25 cellular contexts compared by ENCODE assay signal in the genomic region with DNA sequence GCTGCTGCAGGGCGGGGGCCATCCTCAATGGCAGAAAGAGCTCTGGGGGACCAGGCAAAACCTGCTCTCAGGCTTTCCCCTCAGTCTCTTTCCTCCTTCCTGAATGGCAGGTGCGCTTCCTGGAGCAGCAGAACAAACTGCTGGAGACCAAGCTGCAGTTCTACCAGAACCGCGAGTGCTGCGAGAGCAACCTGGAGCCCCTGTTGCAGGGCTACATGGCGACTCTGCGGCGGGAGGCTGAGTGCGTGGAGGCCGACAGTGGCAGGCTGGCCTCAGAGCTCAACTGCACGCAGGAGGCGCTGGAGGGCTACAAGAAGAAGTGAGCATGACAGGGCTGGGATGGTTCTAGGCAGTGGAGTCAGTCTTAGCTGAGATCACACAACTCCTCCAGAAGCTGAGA. TPM values are rescaled to one million over a fixed set of nuclear protein-coding genes. Genes with fewer than 3 reads are reported as not detected.
"Had no signal": no experiment of that assay in that cellular context is flagged by ENCODE, and none has a peak within 500 bp of the region (broad histone marks: within the 10 kb centered on the region; RNA-seq: fewer than 3 reads in every experiment).

No MANE protein-coding gene starts in this region.

- H3K36me3 ChIP-seq: breast epithelium, Peyer's patch had no signal

- H3K4me1 ChIP-seq: breast epithelium, Peyer's patch had no signal

- H3K27ac ChIP-seq: Peyer's patch had no signal

- H3K27me3 Mint-ChIP-seq: activated B cell treated with CpG ODN at 0.5 μM for 24 hours; activated T-cell treated with anti-CD3 and anti-CD28 coated beads, Interleukin-2, amount 50 U/mL, for 24 hours had no signal

- DNase-seq: activated B cell treated with CpG ODN at 0.5 μM for 24 hours; activated CD4-positive, alpha-beta T cell treated with anti-CD3 and anti-CD28 coated beads for 1 hour; activated CD4-positive, alpha-beta T cell treated with anti-CD3 and anti-CD28 coated beads, Interleukin-2, amount 10 ng/mL, durations not matched to agents 24 days and 14 days; activated CD4-positive, alpha-beta T cell treated with anti-CD3 and anti-CD28 coated beads, Interleukin-2, amount 50 U/mL, for 48 hours; activated CD8-positive, alpha-beta memory T cell treated with anti-CD3 and anti-CD28 coated beads, Interleukin-2, amount 10 ng/mL, durations not matched to agents 7 days and 5 days; activated gamma-delta T cell; activated naive CD4-positive, alpha-beta T cell treated with anti-CD3 and anti-CD28 coated beads for 36 hours; activated naive CD8-positive, alpha-beta T cell treated with anti-CD3 and anti-CD28 coated beads, Interleukin-2, amount 10 ng/mL, durations not matched to agents 7 days and 5 days; activated T-cell treated with anti-CD3 and anti-CD28 coated beads, Interleukin-2, amount 50 U/mL, for 24 hours; central memory CD4-positive, alpha-beta T cell; MM.1S; NCI-H1105 treated with DMSO at 0.1 percent for 48 hours; NCI-H1436 treated with DMSO at 0.1 percent for 48 hours; NCI-H187; NCI-H2081; NCI-H510A treated with DMSO at 0.1 percent for 48 hours; NK-92 treated with Interleukin-12 subunit alpha and Interleukin-12 subunit beta, amount 100 ng/mL, for 24 hours; Peyer's patch; SHP77 treated with DMSO at 0.1 percent for 48 hours; T-helper 9 cell had no signal

- H3K9me3 ChIP-seq: Peyer's patch had no signal

- H3K27ac Mint-ChIP-seq: activated B cell treated with CpG ODN at 0.5 μM for 24 hours; activated CD4-positive, alpha-beta T cell treated with anti-CD3 and anti-CD28 coated beads, Interleukin-2, amount 10 ng/mL, durations not matched to agents 24 days and 14 days; activated CD8-positive, alpha-beta memory T cell treated with anti-CD3 and anti-CD28 coated beads, Interleukin-2, amount 10 ng/mL, durations not matched to agents 7 days and 5 days; activated naive CD4-positive, alpha-beta T cell treated with anti-CD3 and anti-CD28 coated beads for 36 hours; activated naive CD8-positive, alpha-beta T cell treated with anti-CD3 and anti-CD28 coated beads, Interleukin-2, amount 10 ng/mL, durations not matched to agents 7 days and 5 days; activated T-cell treated with anti-CD3 and anti-CD28 coated beads, Interleukin-2, amount 50 U/mL, for 24 hours; activated T-helper 1 cell treated with anti-CD3 and anti-CD28 coated beads, Interleukin-12 subunit alpha, Interleukin-12 subunit beta, Interleukin-2, Interleukin-4 antibody, amounts not matched to agents 30 ng/mL and 10 ng/mL and 1 ng/mL, durations not matched to agents 14 hours and 24 hours and 36 hours; T-helper 1 cell treated with Interleukin-12 subunit alpha and Interleukin-12 subunit beta and Interleukin-4 antibody, amounts not matched to agents 30 μg/mL and 1 μg/mL, for 36 hours had no signal

- H3K36me3 Mint-ChIP-seq: activated CD8-positive, alpha-beta memory T cell treated with anti-CD3 and anti-CD28 coated beads, Interleukin-2, amount 10 ng/mL, durations not matched to agents 7 days and 5 days; activated naive CD8-positive, alpha-beta T cell treated with anti-CD3 and anti-CD28 coated beads, Interleukin-2, amount 10 ng/mL, durations not matched to agents 7 days and 5 days had no signal

- H3K4me1 Mint-ChIP-seq: activated B cell treated with CpG ODN at 0.5 μM for 24 hours; activated CD4-positive, alpha-beta T cell treated with anti-CD3 and anti-CD28 coated beads, Interleukin-2, amount 10 ng/mL, durations not matched to agents 24 days and 14 days; activated naive CD8-positive, alpha-beta T cell treated with anti-CD3 and anti-CD28 coated beads, Interleukin-2, amount 10 ng/mL, durations not matched to agents 7 days and 5 days had no signal

- H3K27me3 ChIP-seq: breast epithelium, Peyer's patch had no signal

- ATAC-seq: activated CD8-positive, alpha-beta memory T cell treated with anti-CD3 and anti-CD28 coated beads, Interleukin-2, amount 10 ng/mL, durations not matched to agents 7 days and 5 days had no signal

- H3K4me3 Mint-ChIP-seq: activated B cell treated with CpG ODN at 0.5 μM for 24 hours; activated CD4-positive, alpha-beta T cell treated with anti-CD3 and anti-CD28 coated beads, Interleukin-2, amount 10 ng/mL, durations not matched to agents 24 days and 14 days; activated CD8-positive, alpha-beta memory T cell treated with anti-CD3 and anti-CD28 coated beads, Interleukin-2, amount 10 ng/mL, durations not matched to agents 7 days and 5 days; activated naive CD4-positive, alpha-beta T cell treated with anti-CD3 and anti-CD28 coated beads for 36 hours; activated naive CD8-positive, alpha-beta T cell treated with anti-CD3 and anti-CD28 coated beads, Interleukin-2, amount 10 ng/mL, durations not matched to agents 7 days and 5 days; activated T-cell treated with anti-CD3 and anti-CD28 coated beads, Interleukin-2, amount 50 U/mL, for 24 hours; activated T-helper 1 cell treated with anti-CD3 and anti-CD28 coated beads, Interleukin-12 subunit alpha, Interleukin-12 subunit beta, Interleukin-2, Interleukin-4 antibody, amounts not matched to agents 30 ng/mL and 10 ng/mL and 1 ng/mL, durations not matched to agents 14 hours and 24 hours and 36 hours; T-helper 1 cell treated with Interleukin-12 subunit alpha and Interleukin-12 subunit beta and Interleukin-4 antibody, amounts not matched to agents 30 μg/mL and 1 μg/mL, for 36 hours had no signal

- H3K9me3 Mint-ChIP-seq: activated B cell treated with CpG ODN at 0.5 μM for 24 hours; activated CD4-positive, alpha-beta T cell treated with anti-CD3 and anti-CD28 coated beads, Interleukin-2, amount 10 ng/mL, durations not matched to agents 24 days and 14 days; activated naive CD4-positive, alpha-beta T cell treated with anti-CD3 and anti-CD28 coated beads for 36 hours; activated naive CD8-positive, alpha-beta T cell treated with anti-CD3 and anti-CD28 coated beads, Interleukin-2, amount 10 ng/mL, durations not matched to agents 7 days and 5 days; activated T-cell treated with anti-CD3 and anti-CD28 coated beads, Interleukin-2, amount 50 U/mL, for 24 hours; activated T-helper 1 cell treated with anti-CD3 and anti-CD28 coated beads, Interleukin-12 subunit alpha, Interleukin-12 subunit beta, Interleukin-2, Interleukin-4 antibody, amounts not matched to agents 30 ng/mL and 10 ng/mL and 1 ng/mL, durations not matched to agents 14 hours and 24 hours and 36 hours; T-helper 1 cell treated with Interleukin-12 subunit alpha and Interleukin-12 subunit beta and Interleukin-4 antibody, amounts not matched to agents 30 μg/mL and 1 μg/mL, for 36 hours had no signal

- H3K4me3 ChIP-seq: breast epithelium, Peyer's patch had no signal

RNA-seq across cellular contexts. Expression of gene KRT83, which starts 22.9 kb away (rescaled TPM):
- total RNA-seq: activated B cell treated with CpG ODN at 0.5 μM for 24 hours; activated CD4-positive, alpha-beta T cell treated with anti-CD3 and anti-CD28 coated beads, Interleukin-2, amount 10 ng/mL, durations not matched to agents 24 days and 14 days; activated CD8-positive, alpha-beta memory T cell treated with anti-CD3 and anti-CD28 coated beads, Interleukin-2, amount 10 ng/mL, durations not matched to agents 7 days and 5 days; activated naive CD4-positive, alpha-beta T cell treated with anti-CD3 and anti-CD28 coated beads for 36 hours; activated naive CD8-positive, alpha-beta T cell treated with anti-CD3 and anti-CD28 coated beads, Interleukin-2, amount 10 ng/mL, durations not matched to agents 7 days and 5 days; activated T-helper 1 cell treated with anti-CD3 and anti-CD28 coated beads, Interleukin-12 subunit alpha, Interleukin-12 subunit beta, Interleukin-2, Interleukin-4 antibody, amounts not matched to agents 30 ng/mL and 10 ng/mL and 1 ng/mL, durations not matched to agents 14 hours and 24 hours and 36 hours; aorta; Peyer's patch; SK-MEL-5 had no signal
- polyA plus RNA-seq: aorta had no signal

RNA-seq across cellular contexts. Expression of gene KRT85, which starts 23.2 kb away (rescaled TPM):
- total RNA-seq: activated B cell treated with CpG ODN at 0.5 μM for 24 hours; activated CD4-positive, alpha-beta T cell treated with anti-CD3 and anti-CD28 coated beads, Interleukin-2, amount 10 ng/mL, durations not matched to agents 24 days and 14 days; activated CD8-positive, alpha-beta memory T cell treated with anti-CD3 and anti-CD28 coated beads, Interleukin-2, amount 10 ng/mL, durations not matched to agents 7 days and 5 days; activated naive CD4-positive, alpha-beta T cell treated with anti-CD3 and anti-CD28 coated beads for 36 hours; activated naive CD8-positive, alpha-beta T cell treated with anti-CD3 and anti-CD28 coated beads, Interleukin-2, amount 10 ng/mL, durations not matched to agents 7 days and 5 days; activated T-helper 1 cell treated with anti-CD3 and anti-CD28 coated beads, Interleukin-12 subunit alpha, Interleukin-12 subunit beta, Interleukin-2, Interleukin-4 antibody, amounts not matched to agents 30 ng/mL and 10 ng/mL and 1 ng/mL, durations not matched to agents 14 hours and 24 hours and 36 hours; aorta; breast epithelium; Peyer's patch; SK-MEL-5 had no signal
- polyA plus RNA-seq: aorta had no signal

RNA-seq across cellular contexts. Expression of gene KRT84, which starts 41.3 kb away (rescaled TPM):
- total RNA-seq: activated B cell treated with CpG ODN at 0.5 μM for 24 hours; activated CD4-positive, alpha-beta T cell treated with anti-CD3 and anti-CD28 coated beads, Interleukin-2, amount 10 ng/mL, durations not matched to agents 24 days and 14 days; activated CD8-positive, alpha-beta memory T cell treated with anti-CD3 and anti-CD28 coated beads, Interleukin-2, amount 10 ng/mL, durations not matched to agents 7 days and 5 days; activated naive CD4-positive, alpha-beta T cell treated with anti-CD3 and anti-CD28 coated beads for 36 hours; activated naive CD8-positive, alpha-beta T cell treated with anti-CD3 and anti-CD28 coated beads, Interleukin-2, amount 10 ng/mL, durations not matched to agents 7 days and 5 days; activated T-helper 1 cell treated with anti-CD3 and anti-CD28 coated beads, Interleukin-12 subunit alpha, Interleukin-12 subunit beta, Interleukin-2, Interleukin-4 antibody, amounts not matched to agents 30 ng/mL and 10 ng/mL and 1 ng/mL, durations not matched to agents 14 hours and 24 hours and 36 hours; aorta; breast epithelium; Peyer's patch; SK-MEL-5 had no signal
- polyA plus RNA-seq: aorta had no signal

RNA-seq across cellular contexts. Expression of gene KRT81, which starts 52.8 kb away (rescaled TPM):
- total RNA-seq: activated B cell treated with CpG ODN at 0.5 μM for 24 hours; activated CD4-positive, alpha-beta T cell treated with anti-CD3 and anti-CD28 coated beads, Interleukin-2, amount 10 ng/mL, durations not matched to agents 24 days and 14 days; activated naive CD4-positive, alpha-beta T cell treated with anti-CD3 and anti-CD28 coated beads for 36 hours; activated naive CD8-positive, alpha-beta T cell treated with anti-CD3 and anti-CD28 coated beads, Interleukin-2, amount 10 ng/mL, durations not matched to agents 7 days and 5 days; activated T-helper 1 cell treated with anti-CD3 and anti-CD28 coated beads, Interleukin-12 subunit alpha, Interleukin-12 subunit beta, Interleukin-2, Interleukin-4 antibody, amounts not matched to agents 30 ng/mL and 10 ng/mL and 1 ng/mL, durations not matched to agents 14 hours and 24 hours and 36 hours; Peyer's patch had no signal
